ENCODE assay signal across 10 cellular contexts in genomic region chr15:60396560-60396963, GRCh38. TPM values are rescaled to one million over a fixed set of nuclear protein-coding genes. Genes with fewer than 3 reads are reported as not detected.
DNase-seq lines count a peak whose midpoint lies in the region; ATAC-seq and TF ChIP-seq lines count a peak whose summit lies in the region.
"Had no signal": no experiment of that assay in that cellular context is flagged by ENCODE, and none has a peak within 500 bp of the region (broad histone marks: within the 10 kb centered on the region; RNA-seq: fewer than 3 reads in every experiment).

No MANE protein-coding gene starts in this region.

- peaks cover 19% of the 10 kb centered on the region for H3K27me3 Mint-ChIP-seq in brain

- peak overlapping the region; percentile 29 for H3K4me2 ChIP-seq in mesenchymal stem cell (ENCODE audit: low read length, poor library complexity, severe bottlenecking)

- H4K8ac ChIP-seq in mesenchymal stem cell (ENCODE audit: low read length): no peak overlapping the region

- H3K9me3 ChIP-seq in left ventricle myocardium inferior (replicated peaks) (no peaks in the 10 kb centered on the region), mesenchymal stem cell (ENCODE audit: control insufficient read depth, low read length) (no peaks in the 10 kb centered on the region)

- no peaks in the 10 kb centered on the region for H3K79me1 ChIP-seq in mesenchymal stem cell (replicated peaks; ENCODE audit: low read length, poor library complexity, severe bottlenecking)

- peak overlapping the region; percentile 30 to 96 (median 84) for H3K4me3 Mint-ChIP-seq in brain

- no peak overlapping the region for H4K91ac ChIP-seq in mesenchymal stem cell (ENCODE audit: low read length)

- DNase-seq in left ventricle myocardium inferior (no peak), Right ventricle myocardium inferior (ENCODE audit: missing footprints) (no peak), mesenchymal stem cell (peak; percentile 39), H4 (ENCODE audit: low spot score) (no peak), islet precursor cell (no peak)
- no peak for DNase-seq in stimulated activated CD4-positive, alpha-beta T cell treated with anti-CD3 and anti-CD28 coated beads, Interleukin-4, amount 100 ng/mL, for 4 hours
- DNase-seq: anterior cingulate cortex, GF-D8 had no signal

- H3K4me1 Mint-ChIP-seq in brain: peaks cover 83% of the 10 kb centered on the region

- H3K9me3 Mint-ChIP-seq in brain: peaks cover 0 to 2% (median 0%) of the 10 kb centered on the region in 5 experiments

- WGBS in mesenchymal stem cell: 10% methylated on average over 5 of the region's 5 CpGs

- intact Hi-C loops in left ventricle myocardium inferior (cut with micrococcal nuclease): no loop called here
- intact Hi-C loops in Right ventricle myocardium inferior (cut with DNase I): no loop called here

- H3K27me3 ChIP-seq in left ventricle myocardium inferior (ENCODE audit: low read depth) (no peaks in the 10 kb centered on the region), mesenchymal stem cell (ENCODE audit: control insufficient read depth in 1 of 2, insufficient read depth in 1 of 2, low read length in 2 of 2) (no peaks in the 10 kb centered on the region)

- H2AK5ac ChIP-seq in mesenchymal stem cell (ENCODE audit: low read length, severe bottlenecking): peak overlapping the region; percentile 20

- H3K9ac ChIP-seq in mesenchymal stem cell (ENCODE audit: low read length): peak overlapping the region; percentile 100

- H2BK120ac ChIP-seq in mesenchymal stem cell (ENCODE audit: low read depth, low read length): no peak overlapping the region

- H3K4ac ChIP-seq in mesenchymal stem cell (ENCODE audit: low read depth in 1 of 2, low read length in 2 of 2): peak overlapping the region in 1 of 2 experiments; percentile 60

- H2BK15ac ChIP-seq in mesenchymal stem cell (ENCODE audit: low read depth, poor library complexity, severe bottlenecking): no peak overlapping the region

- H3K36me3 ChIP-seq in left ventricle myocardium inferior (peaks cover 17% of the 10 kb centered on the region), mesenchymal stem cell (ENCODE audit: control insufficient read depth in 1 of 2, insufficient read depth in 2 of 2, low read depth in 1 of 2, low read length in 2 of 2) (peaks cover 11 to 40% of the 10 kb centered on the region in 2 experiments)

- H3K4me3 ChIP-seq in left ventricle myocardium inferior: peak overlapping the region; percentile 88
- H3K4me3 ChIP-seq in mesenchymal stem cell (ENCODE audit: insufficient read depth in 1 of 2, low read depth in 1 of 2, low read length in 2 of 2): peak overlapping the region; percentile 90 to 92

- H3K36me3 Mint-ChIP-seq in brain: no peaks in the 10 kb centered on the region

- H2BK5ac ChIP-seq in mesenchymal stem cell (ENCODE audit: low read depth, low read length, poor library complexity, severe bottlenecking): no peak overlapping the region

- peak overlapping the region; percentile 2 to 60 for H3K18ac ChIP-seq in mesenchymal stem cell (ENCODE audit: low read depth in 1 of 2, low read length in 2 of 2)

- H2AFZ ChIP-seq in mesenchymal stem cell (ENCODE audit: low read depth, low read length): no peak overlapping the region

- H3K23ac ChIP-seq in mesenchymal stem cell (ENCODE audit: low read length in 2 of 2): peak overlapping the region in 1 of 2 experiments; percentile 31

- ATAC-seq in Right ventricle myocardium inferior (no peak), GM21423 (IDR thresholded peaks at IDR 0.05; ENCODE audit: unreplicated experiment) (no peak)

- H3K27ac ChIP-seq in left ventricle myocardium inferior (replicated peaks) (peak overlapping the region; percentile 99), mesenchymal stem cell (ENCODE audit: low read length, poor library complexity, severe bottlenecking) (peak overlapping the region; percentile 99)

- H3K14ac ChIP-seq in mesenchymal stem cell (ENCODE audit: low read length in 2 of 2): peak overlapping the region; percentile 15 to 92

- peak overlapping the region in 1 of 2 experiments; percentile 17 for H2BK12ac ChIP-seq in mesenchymal stem cell (ENCODE audit: low read length in 2 of 2)

- H3K4me1 ChIP-seq in left ventricle myocardium inferior (peaks cover 74% of the 10 kb centered on the region), mesenchymal stem cell (ENCODE audit: control insufficient read depth, insufficient read depth, low read depth, low read length) (peaks cover 23% of the 10 kb centered on the region)

- peak overlapping the region in 4 of 5 experiments; percentile 22 to 95 (median 93) for H3K27ac Mint-ChIP-seq in brain

- TF ChIP-seq CTCF in left ventricle myocardium inferior (IDR thresholded peaks at IDR 0.05; ENCODE audit: borderline replicate concordance) (no peak), brain (conservative IDR thresholded peaks at IDR 0.05) (no peak)

RNA-seq across cellular contexts. Expression of gene ANXA2, which starts 1.2 kb away (rescaled TPM):
- total RNA-seq in left ventricle myocardium inferior (123 TPM), Right ventricle myocardium inferior (212 TPM)
- polyA plus RNA-seq in brain (ENCODE audit: insufficient read depth, low read depth, low replicate concordance): 439 TPM
- polyA plus RNA-seq in mesenchymal stem cell (2013, experiment 1 of 2): 2,051 TPM
- polyA plus RNA-seq in mesenchymal stem cell (2013, experiment 2 of 2): 2,053 TPM
- total RNA-seq in H4 (2014; rRNA removed; shearing (Covaris generic)): 2,749 and 2,975 TPM in 2 replicates

Comparison
In these comparisons a context has a peak if more than half of its experiments do, and no peak if none do; other contexts are left out.
1. RNA of gene ANXA2, which starts 1.2 kb away (total RNA-seq): 2,749 to 2,975 TPM in H4; 212 TPM in Right ventricle myocardium inferior (single experiment) and 123 TPM in left ventricle myocardium inferior (single experiment); every median in the first group is over 10 times any median in the second.